ENCODE assay signal across 20 cellular contexts in genomic region chr9:79312686-79313421, GRCh38.
A peak's percentile ranks its signal among the peaks of the same experiment; 100 is the strongest.
DNase-seq lines count a peak whose midpoint lies in the region; ATAC-seq, FAIRE-seq and TF ChIP-seq lines count a peak whose summit lies in the region.
"Had no signal": no experiment of that assay in that cellular context is flagged by ENCODE, and none has a peak within 500 bp of the region (broad histone marks: within the 10 kb centered on the region; RNA-seq: fewer than 3 reads in every experiment).

No MANE protein-coding gene starts in this region.

- H3K14ac ChIP-seq in H9 (ENCODE audit: insufficient read depth, low read length) (no peak overlapping the region), H1 (ENCODE audit: insufficient read length) (no peak overlapping the region)

- peak overlapping the region in 1 of 3 experiments; percentile 95; a peak in 3 of 7 replicates for H3K27ac Mint-ChIP-seq in H9
- H3K27ac Mint-ChIP-seq: CD4-positive, CD25-positive, alpha-beta regulatory T cell; T-cell had no signal

- no peak overlapping the region for H2AK5ac ChIP-seq in H9 (ENCODE audit: insufficient read length, low read length)
- H2AK5ac ChIP-seq in H1 (ENCODE audit: low read depth, low read length): no peak overlapping the region

- H2BK12ac ChIP-seq in H9 (ENCODE audit: insufficient read length, low read depth, low read length) (no peak overlapping the region), H1 (ENCODE audit: low read depth, low read length) (peak overlapping the region; percentile 55; the same call in 1 of the 2 replicates)

- H3K4me1 Mint-ChIP-seq in H9: peaks cover 13 to 16% of the 10 kb centered on the region in 2 experiments
- H3K4me1 Mint-ChIP-seq: CD4-positive, CD25-positive, alpha-beta regulatory T cell; T-cell had no signal

- H2AFZ ChIP-seq in H9 (ENCODE audit: low read length): no peak overlapping the region
- peak overlapping the region; percentile 81 for H2AFZ ChIP-seq in H1 (ENCODE audit: low read length)

- in situ Hi-C loops in G401 (cut with HindIII; ENCODE audit: low sequenced_read_pairs) (no loop called here), transverse colon (cut with MboI; ENCODE audit: low pct_ligation_motif_present in 1 of 4, low pct_unique_long_range_greater_than_20kb in 1 of 4, low sequenced_read_pairs in 3 of 4) (no loop called here)

- TF ChIP-seq EP300 in H1 (IDR thresholded peaks at IDR 0.05; ENCODE audit: borderline replicate concordance in 1 of 2, low read depth in 2 of 2, low read length in 2 of 2) (no peak), transverse colon (IDR thresholded peaks at IDR 0.05; ENCODE audit: low read depth) (no peak)

- H4K91ac ChIP-seq in H9 (ENCODE audit: insufficient read length, low read depth, low read length) (no peak overlapping the region), H1 (replicated peaks; ENCODE audit: insufficient read length, low read length) (no peak overlapping the region)

- no peak overlapping the region for H3K4me3 Mint-ChIP-seq in H9
- H3K4me3 Mint-ChIP-seq: CD4-positive, CD25-positive, alpha-beta regulatory T cell; T-cell had no signal

- ATAC-seq in HG02840 (IDR thresholded peaks at IDR 0.05; ENCODE audit: low FRiP score, unreplicated experiment): no peak
- ATAC-seq: HepG2, K562, Panc1, T-cell had no signal

- intact Hi-C loops in transverse colon (cut with DNase I; ENCODE audit: low total_unique reads): no loop called here

- DNase-seq in G401 (ENCODE audit: low spot score) (peak; percentile 13), H9 (peak; percentile 50), H1 (ENCODE audit: low read depth in 1 of 2, low spot score in 2 of 2) (peak in 1 of 2 experiments; percentile 54), retina (peak; percentile 32), transverse colon (no peak), AG08395 (ENCODE audit: low spot score) (no peak)
- DNase-seq: CD4-positive, CD25-positive, alpha-beta regulatory T cell; MM.1S; NCI-H1048; NCI-H1417 treated with DMSO at 0.1 percent for 48 hours; NCI-H187; NCI-H2227 treated with DMSO at 0.1 percent for 48 hours; NCI-H510A; T-cell had no signal

- H3K9me3 ChIP-seq in H9 (ENCODE audit: control insufficient read depth, low read depth, low read length) (no peaks in the 10 kb centered on the region), H1 (ENCODE audit: insufficient read depth in 2 of 2, low read depth in 1 of 2, low read length in 1 of 2) (no peaks in the 10 kb centered on the region), transverse colon (no peaks in the 10 kb centered on the region)

- H4K20me1 ChIP-seq in H9 (ENCODE audit: control insufficient read depth, insufficient read depth, insufficient read length) (no peaks in the 10 kb centered on the region), H1 (replicated peaks in 1 of 2; ENCODE audit: control insufficient read depth in 1 of 2, insufficient read depth in 2 of 2, low read length in 2 of 2) (no peaks in the 10 kb centered on the region)

- H2BK120ac ChIP-seq in H9 (ENCODE audit: low read depth, low read length, poor library complexity, severe bottlenecking) (no peak overlapping the region), H1 (replicated peaks; ENCODE audit: low read depth, low read length) (no peak overlapping the region)

- H3K18ac ChIP-seq in H9 (ENCODE audit: insufficient read length, low read depth, low read length): no peak overlapping the region
- no peak overlapping the region; the same call in 1 of the 2 replicates for H3K18ac ChIP-seq in H1 (ENCODE audit: extremely low read depth, low read length)

- H2BK20ac ChIP-seq in H9 (ENCODE audit: low read depth, low read length, poor library complexity, severe bottlenecking): no peak overlapping the region
- H2BK20ac ChIP-seq in H1 (ENCODE audit: low read length): no peak overlapping the region

- H3K79me1 ChIP-seq in H9 (ENCODE audit: insufficient read depth, low read depth, low read length, poor library complexity, severe bottlenecking): no peaks in the 10 kb centered on the region
- H3K79me1 ChIP-seq in H1 (ENCODE audit: low read depth, low read length): no peaks in the 10 kb centered on the region

- H3K79me2 ChIP-seq in H9 (ENCODE audit: insufficient read depth, low read length) (no peaks in the 10 kb centered on the region), H1 (ENCODE audit: control insufficient read depth in 1 of 2, insufficient read depth in 2 of 2, low read length in 2 of 2) (no peaks in the 10 kb centered on the region)

- POLR2A ChIA-PET in H1 (lab: Charles Lee; ENCODE audit: partially characterized antibody): no interaction called here

- no peaks in the 10 kb centered on the region for H3K9me3 Mint-ChIP-seq in H9
- H3K9me3 Mint-ChIP-seq: T-cell had no signal

- no peak overlapping the region for H4K8ac ChIP-seq in H9 (replicated peaks; ENCODE audit: insufficient read length, low read depth, low read length)
- H4K8ac ChIP-seq in H1 (ENCODE audit: extremely low read depth, insufficient read depth, low read length): no peak overlapping the region

- H3K27me3 ChIP-seq in H9 (ENCODE audit: insufficient read depth, low read length): no peaks in the 10 kb centered on the region
- no peaks in the 10 kb centered on the region for H3K27me3 ChIP-seq in H1 (replicated peaks in 1 of 4; ENCODE audit: control insufficient read depth in 3 of 4, extremely low read depth in 1 of 4, insufficient read depth in 3 of 4, low read length in 3 of 4)
- no peaks in the 10 kb centered on the region for H3K27me3 ChIP-seq in transverse colon

- no peak overlapping the region for H3T11ph ChIP-seq in H9 (ENCODE audit: low read length)

- H4K5ac ChIP-seq in H9 (ENCODE audit: insufficient read length, low read depth, low read length): no peak overlapping the region
- no peak overlapping the region for H4K5ac ChIP-seq in H1 (ENCODE audit: insufficient read length, low read depth, low read length)

- H3K36me3 ChIP-seq in H1 (ENCODE audit: control insufficient read depth in 2 of 4, insufficient read depth in 4 of 4, low read length in 3 of 4) (no peaks in the 10 kb centered on the region), transverse colon (no peaks in the 10 kb centered on the region)

- H2BK15ac ChIP-seq in H9 (ENCODE audit: low read depth, low read length) (no peak overlapping the region), H1 (ENCODE audit: low read length) (no peak overlapping the region)

- no CpG with 5 or more reads among the region's 13 CpGs for WGBS in H9 (ENCODE audit: extremely low coverage, insufficient read length, low lambda C conversion rate)
- 85% methylated on average over 13 of the region's 13 CpGs; no CpG with 5 or more reads in 1 of the 2 experiments for whole genome bisulfite sequencing in H1 (ENCODE audit: extremely low coverage in 1 of 2, insufficient coverage in 1 of 2, insufficient read length in 1 of 2, insufficient replicate concordance in 2 of 2, low coverage in 1 of 2, low lambda C conversion rate in 2 of 2, missing lambda C conversion rate in 1 of 2), 2 experiments
- WGBS in transverse colon (ENCODE audit: low coverage in 1 of 2), 2 donors: 90 to 100% methylated on average over 1 to 13 of the region's 13 CpGs

- H3K9ac ChIP-seq in H9 (ENCODE audit: extremely low read depth, insufficient read length, low read length) (no peak overlapping the region), H1 (replicated peaks in 1 of 4; ENCODE audit: extremely low read depth in 1 of 4, low read depth in 3 of 4, low read length in 3 of 4) (no peak overlapping the region)

- H3K4me3 ChIP-seq in H1 (ENCODE audit: extremely low read depth in 1 of 4, insufficient read depth in 2 of 4, low read depth in 3 of 4, low read length in 4 of 4): no peak overlapping the region
- H3K4me3 ChIP-seq in transverse colon: no peak overlapping the region
- H3K4me3 ChIP-seq: K562 had no signal

- H3K4me1 ChIP-seq in H9 (ENCODE audit: insufficient read depth, low read length): no peaks in the 10 kb centered on the region
- peaks cover 0 to 3% (median 1%) of the 10 kb centered on the region in 4 experiments; a peak in 4 of 7 replicates for H3K4me1 ChIP-seq in H1 (replicated peaks in 1 of 4; ENCODE audit: control insufficient read depth in 3 of 4, insufficient read depth in 4 of 4, low read length in 3 of 4)
- H3K4me1 ChIP-seq in transverse colon: no peaks in the 10 kb centered on the region

- no peak for TF ChIP-seq POLR2A in H1 (IDR thresholded peaks at IDR 0.05; ENCODE audit: control extremely low read depth in 1 of 2, low read depth in 2 of 2, low read length in 2 of 2)
- no peak for TF ChIP-seq POLR2A in transverse colon (IDR thresholded peaks at IDR 0.05)

- no peak overlapping the region for H3K23ac ChIP-seq in H9 (ENCODE audit: insufficient read length, low read depth, low read length)
- no peak overlapping the region for H3K23ac ChIP-seq in H1 (ENCODE audit: insufficient read length)

- H3K56ac ChIP-seq in H9 (ENCODE audit: insufficient read length, low read depth, low read length) (no peak overlapping the region), H1 (replicated peaks; ENCODE audit: insufficient read length, low read depth, low read length) (no peak overlapping the region)

- H3K23me2 ChIP-seq in H9 (ENCODE audit: insufficient read length, low read depth, low read length, poor library complexity, severe bottlenecking): no peaks in the 10 kb centered on the region
- no peaks in the 10 kb centered on the region for H3K23me2 ChIP-seq in H1 (ENCODE audit: low read depth, low read length)

- CTCF ChIA-PET in H1 (lab: Charles Lee; ENCODE audit: partially characterized antibody): interaction anchor here (0.9 to 2.4 kb wide), 8 partner anchors 8 to 523 kb away, joined by 3 to 6 read pairs (median 4); no protein-coding TSS in a partner anchor

- TF ChIP-seq RAD21 in H1 (IDR thresholded peaks at IDR 0.05 in 1 of 2, conservative IDR thresholded peaks at IDR 0.05 in 1 of 2; ENCODE audit: low read depth in 2 of 2, low read length in 2 of 2): peak; percentile 15 to 41; a peak in 2 of 4 replicates

- H3K4ac ChIP-seq in H9 (ENCODE audit: low read depth, low read length): no peak overlapping the region
- no peak overlapping the region for H3K4ac ChIP-seq in H1 (replicated peaks; ENCODE audit: insufficient read length, low read depth, low read length)

- H3K27ac ChIP-seq in H9 (ENCODE audit: insufficient read length, low read depth, low read length) (no peak overlapping the region), H1 (ENCODE audit: low read depth, low read length) (no peak overlapping the region), transverse colon (no peak overlapping the region)
- H3K27ac ChIP-seq: HL-60 had no signal

- peak; percentile 46 for TF ChIP-seq CTCF in H9 (conservative IDR thresholded peaks at IDR 0.05)
- TF ChIP-seq CTCF in H1 (IDR thresholded peaks at IDR 0.05; ENCODE audit: control extremely low read depth in 1 of 3, insufficient read depth in 1 of 3, low read depth in 1 of 3, low read length in 3 of 3): peak in 2 of 3 experiments; percentile 46 to 61; a peak in 2 of 4 replicates
- no peak for TF ChIP-seq CTCF in transverse colon (IDR thresholded peaks at IDR 0.05)

- H3K27me3 Mint-ChIP-seq in H9 (ENCODE audit: low read depth): no peaks in the 10 kb centered on the region
- H3K27me3 Mint-ChIP-seq: CD4-positive, CD25-positive, alpha-beta regulatory T cell had no signal

- H3K36me3 Mint-ChIP-seq in H9 (ENCODE audit: insufficient read depth in 1 of 3, low read depth in 3 of 3): no peaks in the 10 kb centered on the region
- H3K36me3 Mint-ChIP-seq: CD4-positive, CD25-positive, alpha-beta regulatory T cell; T-cell had no signal

- H3K4me2 ChIP-seq in H9 (ENCODE audit: insufficient read depth, insufficient read length, low read length) (no peak overlapping the region), H1 (ENCODE audit: insufficient read depth in 1 of 2, low read depth in 2 of 2, low read length in 2 of 2) (peak overlapping the region in 1 of 2 experiments; percentile 24; a peak in 1 of 4 replicates)

- no peak overlapping the region for H2BK5ac ChIP-seq in H9 (ENCODE audit: insufficient read length, low read length)
- H2BK5ac ChIP-seq in H1 (ENCODE audit: low read depth, low read length): no peak overlapping the region

- FAIRE-seq in H1 (lab: Jason Lieb, UNC): no peak
- FAIRE-seq: H54, HepG2, K562 had no signal

Comparison
In these comparisons a context has a peak if more than half of its experiments do, and no peak if none do; other contexts are left out.
1. DNase-seq: peak in G401 (single experiment), H9 (single experiment) and retina (single experiment); none in transverse colon (single experiment) and AG08395 (single experiment).
2. CTCF ChIP-seq: peak in H9 (single experiment) and H1 (2 of 3); none in transverse colon (0 of 5).